In genomic region chr3:195453236-195453635, GRCh38 we compare ENCODE assay signal across 17 cellular contexts.
"Had no signal": no experiment of that assay in that cellular context is flagged by ENCODE, and none has a peak within 500 bp of the region (broad histone marks: within the 10 kb centered on the region; RNA-seq: fewer than 3 reads in every experiment).

No MANE protein-coding gene starts in this region.

- H3K27me3 ChIP-seq: gastrocnemius medialis, heart left ventricle, neural progenitor cell, right atrium auricular region, stomach, vagina had no signal

- H3K27ac Mint-ChIP-seq: activated B cell treated with CpG ODN at 0.5 μM for 24 hours; activated CD4-positive, alpha-beta T cell treated with anti-CD3 and anti-CD28 coated beads, Interleukin-2, amount 10 ng/mL, durations not matched to agents 7 days and 5 days; activated naive CD4-positive, alpha-beta T cell treated with anti-CD3 and anti-CD28 coated beads, Interleukin-2, amount 50 U/mL, for 24 hours; memory B cell; naive B cell had no signal

- H3K4me3 Mint-ChIP-seq: activated B cell treated with CpG ODN at 0.5 μM for 24 hours; activated CD4-positive, alpha-beta T cell treated with anti-CD3 and anti-CD28 coated beads, Interleukin-2, amount 10 ng/mL, durations not matched to agents 7 days and 5 days; activated naive CD4-positive, alpha-beta T cell treated with anti-CD3 and anti-CD28 coated beads, Interleukin-2, amount 50 U/mL, for 24 hours; memory B cell; naive B cell; neural progenitor cell had no signal

- H3K27me3 Mint-ChIP-seq: activated B cell treated with CpG ODN at 0.5 μM for 24 hours; activated CD4-positive, alpha-beta T cell treated with anti-CD3 and anti-CD28 coated beads, Interleukin-2, amount 10 ng/mL, durations not matched to agents 7 days and 5 days; activated naive CD4-positive, alpha-beta T cell treated with anti-CD3 and anti-CD28 coated beads, Interleukin-2, amount 50 U/mL, for 24 hours had no signal

- H3K9me3 ChIP-seq: gastrocnemius medialis, prostate gland, right atrium auricular region, stomach, vagina had no signal

- DNase-seq: activated B cell treated with CpG ODN at 0.5 μM for 24 hours; activated CD4-positive, alpha-beta T cell treated with anti-CD3 and anti-CD28 coated beads, Interleukin-2, amount 10 ng/mL, durations not matched to agents 7 days and 5 days; activated gamma-delta T cell; effector CD4-positive, alpha-beta T cell; gastrocnemius medialis; heart left ventricle; naive B cell; stimulated activated CD4-positive, alpha-beta T cell treated with anti-CD3 and anti-CD28 coated beads, Interleukin-2, amount 100 ng/mL, for 24 hours; stomach; SW 1271; trophoblast cell had no signal

- H3K4me1 ChIP-seq: prostate gland, right atrium auricular region had no signal

- H3K36me3 ChIP-seq: gastrocnemius medialis, heart left ventricle, neural progenitor cell, prostate gland, right atrium auricular region, stomach, vagina had no signal

- H3K27ac ChIP-seq: gastrocnemius medialis, heart left ventricle, neural progenitor cell, prostate gland, right atrium auricular region, stomach, vagina had no signal

- H3K36me3 Mint-ChIP-seq: activated naive CD4-positive, alpha-beta T cell treated with anti-CD3 and anti-CD28 coated beads, Interleukin-2, amount 50 U/mL, for 24 hours; naive B cell had no signal

- H3K4me3 ChIP-seq: gastrocnemius medialis, heart left ventricle, neural progenitor cell, prostate gland, right atrium auricular region, stomach, vagina had no signal

- H3K9me3 Mint-ChIP-seq: activated B cell treated with CpG ODN at 0.5 μM for 24 hours; activated naive CD4-positive, alpha-beta T cell treated with anti-CD3 and anti-CD28 coated beads, Interleukin-2, amount 50 U/mL, for 24 hours had no signal

- ATAC-seq: gastrocnemius medialis, heart left ventricle had no signal
